3 cellular contexts compared by ENCODE assay signal in the genomic region with DNA sequence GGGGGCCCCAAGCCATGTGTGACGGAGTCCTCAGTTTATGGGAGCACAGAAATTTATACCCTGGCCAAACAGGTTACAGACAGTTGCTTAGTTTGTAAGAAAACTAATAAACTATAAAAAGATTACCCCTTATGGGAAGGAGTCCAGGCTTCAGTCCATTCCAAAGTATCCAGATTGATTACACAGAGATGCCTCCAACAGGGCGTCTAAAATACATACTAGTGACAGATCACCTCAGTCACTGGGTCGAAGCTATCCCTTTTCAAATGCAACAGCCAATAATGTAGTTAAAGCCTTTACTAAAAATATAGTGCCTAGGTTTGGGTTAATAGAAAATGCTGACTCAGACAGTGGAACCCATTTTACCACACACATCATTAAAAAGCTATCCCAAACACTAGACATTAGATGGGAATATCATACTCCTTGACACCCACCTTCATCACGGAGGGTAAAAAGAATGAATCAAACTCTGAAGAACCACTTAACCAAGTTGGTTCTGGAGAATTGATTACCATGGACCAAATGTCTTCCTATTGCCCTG.
TF ChIP-seq lines count a peak whose summit lies in the region.

No MANE protein-coding gene starts in this region.

TF ChIP-seq in GM23338, 12 proteins besides CTCF, POLR2A, EP300 and RAD21 (continues in another document):
- TF ChIP-seq, protein P1, sequence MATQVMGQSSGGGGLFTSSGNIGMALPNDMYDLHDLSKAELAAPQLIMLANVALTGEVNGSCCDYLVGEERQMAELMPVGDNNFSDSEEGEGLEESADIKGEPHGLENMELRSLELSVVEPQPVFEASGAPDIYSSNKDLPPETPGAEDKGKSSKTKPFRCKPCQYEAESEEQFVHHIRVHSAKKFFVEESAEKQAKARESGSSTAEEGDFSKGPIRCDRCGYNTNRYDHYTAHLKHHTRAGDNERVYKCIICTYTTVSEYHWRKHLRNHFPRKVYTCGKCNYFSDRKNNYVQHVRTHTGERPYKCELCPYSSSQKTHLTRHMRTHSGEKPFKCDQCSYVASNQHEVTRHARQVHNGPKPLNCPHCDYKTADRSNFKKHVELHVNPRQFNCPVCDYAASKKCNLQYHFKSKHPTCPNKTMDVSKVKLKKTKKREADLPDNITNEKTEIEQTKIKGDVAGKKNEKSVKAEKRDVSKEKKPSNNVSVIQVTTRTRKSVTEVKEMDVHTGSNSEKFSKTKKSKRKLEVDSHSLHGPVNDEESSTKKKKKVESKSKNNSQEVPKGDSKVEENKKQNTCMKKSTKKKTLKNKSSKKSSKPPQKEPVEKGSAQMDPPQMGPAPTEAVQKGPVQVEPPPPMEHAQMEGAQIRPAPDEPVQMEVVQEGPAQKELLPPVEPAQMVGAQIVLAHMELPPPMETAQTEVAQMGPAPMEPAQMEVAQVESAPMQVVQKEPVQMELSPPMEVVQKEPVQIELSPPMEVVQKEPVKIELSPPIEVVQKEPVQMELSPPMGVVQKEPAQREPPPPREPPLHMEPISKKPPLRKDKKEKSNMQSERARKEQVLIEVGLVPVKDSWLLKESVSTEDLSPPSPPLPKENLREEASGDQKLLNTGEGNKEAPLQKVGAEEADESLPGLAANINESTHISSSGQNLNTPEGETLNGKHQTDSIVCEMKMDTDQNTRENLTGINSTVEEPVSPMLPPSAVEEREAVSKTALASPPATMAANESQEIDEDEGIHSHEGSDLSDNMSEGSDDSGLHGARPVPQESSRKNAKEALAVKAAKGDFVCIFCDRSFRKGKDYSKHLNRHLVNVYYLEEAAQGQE (IDR thresholded peaks at IDR 0.05; ENCODE audit: unreplicated experiment): no peak
- TF ChIP-seq ZNF114 (CRISPR knock-in tag; IDR thresholded peaks at IDR 0.05): no peak

TF ChIP-seq in H1, 55 proteins besides CTCF, POLR2A, EP300 and RAD21:
- TF ChIP-seq ASH2L (IDR thresholded peaks at IDR 0.05; ENCODE audit: low read length): no peak
- TF ChIP-seq SAP30 (IDR thresholded peaks at IDR 0.05; ENCODE audit: insufficient read depth, insufficient replicate concordance, low read length): no peak
- no peak for TF ChIP-seq TCF12 (IDR thresholded peaks at IDR 0.05; ENCODE audit: low read depth, low read length)
- TF ChIP-seq MAFK (IDR thresholded peaks at IDR 0.05; ENCODE audit: low read depth, low read length): peak; percentile 39
- no peak for TF ChIP-seq CBX5 (IDR thresholded peaks at IDR 0.05; ENCODE audit: low read depth, low read length)

TF ChIP-seq in GM12891, 5 proteins besides CTCF, POLR2A, EP300 and RAD21:
- no peak for TF ChIP-seq TAF1 (IDR thresholded peaks at IDR 0.05; ENCODE audit: low read depth, low read length)
- TF ChIP-seq PAX5 (IDR thresholded peaks at IDR 0.05; ENCODE audit: insufficient read depth, low read length, severe bottlenecking): no peak
- no peak for TF ChIP-seq POLR2AphosphoS5 (IDR thresholded peaks at IDR 0.05; ENCODE audit: low read depth, low read length)
- no peak for TF ChIP-seq POU2F2 (IDR thresholded peaks at IDR 0.05; ENCODE audit: low read depth, low read length)
- TF ChIP-seq SPI1 (IDR thresholded peaks at IDR 0.05; ENCODE audit: low read depth, low read length): no peak
